Comparison of ENCODE assay signal across 1 cellular context in genomic region chr10:133177380-133178157, GRCh38.
TF ChIP-seq lines count a peak whose summit lies in the region.

No MANE protein-coding gene starts in this region.

TF ChIP-seq in IMR-90, 13 proteins besides CTCF, POLR2A, EP300 and RAD21:
- TF ChIP-seq RFX5 (IDR thresholded peaks at IDR 0.05; ENCODE audit: low read depth, low read length) (no peak), CEBPB (IDR thresholded peaks at IDR 0.05; ENCODE audit: low read depth, low read length) (no peak), ELK1 (IDR thresholded peaks at IDR 0.05; ENCODE audit: borderline replicate concordance, low read depth, low read length) (no peak), CHD1 (IDR thresholded peaks at IDR 0.05; ENCODE audit: low read depth, low read length) (no peak), MXI1 (IDR thresholded peaks at IDR 0.05; ENCODE audit: borderline replicate concordance, low read depth, low read length) (no peak), MAFK (IDR thresholded peaks at IDR 0.05; ENCODE audit: low read depth, low read length) (no peak), USF2 (IDR thresholded peaks at IDR 0.05; ENCODE audit: low read depth, low read length) (no peak), SMC3 (IDR thresholded peaks at IDR 0.05; ENCODE audit: low read depth, low read length) (no peak)
TF ChIP-seq in IMR-90: peak in this region for 0.
